In genomic region chr2:42192642-42193566, GRCh38 we compare ENCODE assay signal across 10 cellular contexts. TPM values are rescaled to one million over a fixed set of nuclear protein-coding genes. Genes with fewer than 3 reads are reported as not detected.
A peak's percentile ranks its signal among the peaks of the same experiment; 100 is the strongest.
DNase-seq lines count a peak whose midpoint lies in the region; ATAC-seq and TF ChIP-seq lines count a peak whose summit lies in the region.
"Had no signal": no experiment of that assay in that cellular context is flagged by ENCODE, and none has a peak within 500 bp of the region (broad histone marks: within the 10 kb centered on the region; RNA-seq: fewer than 3 reads in every experiment).

No MANE protein-coding gene starts in this region.

- BruUV-seq in Caco-2 (replicated peaks; lab: Mats Ljungman, UMichigan): no TSS peak

- in situ Hi-C loops in brain microvascular endothelial cell (cut with HindIII; ENCODE audit: low pct_ligation_motif_present, low sequenced_read_pairs): no loop called here

- peaks cover 56% of the 10 kb centered on the region for H3K4me1 Mint-ChIP-seq in Caco-2 (ENCODE audit: low read depth, unreplicated experiment)

- intact Hi-C loops in Caco-2 (cut with micrococcal nuclease; ENCODE audit: unreplicated experiment): loop anchor here (5.0 kb wide), 1 partner anchor 346 kb away; no protein-coding TSS in a partner anchor

- CTCF ChIA-PET in Caco-2 (lab: Charles Lee): no interaction called here

- H3K4me3 Mint-ChIP-seq in Caco-2 (ENCODE audit: unreplicated experiment): no peak overlapping the region

- no peaks in the 10 kb centered on the region for H3K9me3 Mint-ChIP-seq in Caco-2 (ENCODE audit: unreplicated experiment)

- H3K27ac ChIP-seq in brain microvascular endothelial cell: no peak overlapping the region

- H3K4me1 ChIP-seq in Caco-2: peaks cover 82% of the 10 kb centered on the region

- TF ChIP-seq CTCF in Caco-2 (IDR thresholded peaks at IDR 0.05; ENCODE audit: insufficient read depth in 1 of 2, low read depth in 1 of 2, low read length in 1 of 2, severe bottlenecking in 1 of 2, unreplicated experiment in 1 of 2) (no peak), brain microvascular endothelial cell (IDR thresholded peaks at IDR 0.05; ENCODE audit: low read depth, low read length, missing control alignments) (no peak)

- H3K4me3 ChIP-seq in Caco-2 (ENCODE audit: low read depth, low read length): no peak overlapping the region
- H3K4me3 ChIP-seq in brain microvascular endothelial cell (ENCODE audit: low read depth, low read length): no peak overlapping the region

- H3K36me3 ChIP-seq in Caco-2 (ENCODE audit: control insufficient read depth, insufficient read depth, low read length): peaks cover 4% of the 10 kb centered on the region; the same call in 1 of the 2 replicates
- no peaks in the 10 kb centered on the region for H3K36me3 ChIP-seq in brain microvascular endothelial cell (replicated peaks)

- no peaks in the 10 kb centered on the region for H3K27me3 Mint-ChIP-seq in Caco-2 (ENCODE audit: insufficient read depth, unreplicated experiment)

- H3K27me3 ChIP-seq in Caco-2 (replicated peaks; ENCODE audit: control insufficient read depth, insufficient read depth, low read length) (no peaks in the 10 kb centered on the region), brain microvascular endothelial cell (replicated peaks) (no peaks in the 10 kb centered on the region)

- peak overlapping the region; percentile 77 for H3K27ac Mint-ChIP-seq in Caco-2 (ENCODE audit: unreplicated experiment)

- ATAC-seq in GM19395 (IDR thresholded peaks at IDR 0.05; ENCODE audit: unreplicated experiment): peak; percentile 75
- ATAC-seq in HG03558 (IDR thresholded peaks at IDR 0.05; ENCODE audit: extremely low read depth, unreplicated experiment): peak; percentile 36
- no peak for ATAC-seq in GM19467 (IDR thresholded peaks at IDR 0.05; ENCODE audit: unreplicated experiment)
- ATAC-seq: HCT116 had no signal

- no peaks in the 10 kb centered on the region for H3K9me3 ChIP-seq in Caco-2

- peaks cover 20% of the 10 kb centered on the region for H3K36me3 Mint-ChIP-seq in Caco-2 (ENCODE audit: insufficient read depth, unreplicated experiment)

- POLR2A ChIA-PET in Caco-2 (lab: Charles Lee): no interaction called here

- DNase-seq in Caco-2: no peak
- peak; percentile 33 for DNase-seq in fibroblast of peridontal ligament (ENCODE audit: extremely low read depth)
- DNase-seq in mesenteric fat pad (ENCODE audit: low spot score): no peak
- no peak for DNase-seq in H4 (ENCODE audit: low spot score)
- no peak for DNase-seq in brain microvascular endothelial cell
- DNase-seq: stimulated activated CD4-positive, alpha-beta T cell treated with anti-CD3 and anti-CD28 coated beads, Interleukin-2, amount 100 ng/mL, for 24 hours had no signal

RNA-seq across cellular contexts. Expression of gene EML4, which starts 23.8 kb away (rescaled TPM):
- total RNA-seq in Caco-2 (2022): 122 and 125 TPM in 2 replicates
- 46.2 TPM for total RNA-seq in mesenteric fat pad
- total RNA-seq in H4 (2014; rRNA removed; shearing (Covaris generic)): 25.7 and 30.6 TPM in 2 replicates
